Comparison of ENCODE assay signal across 26 cellular contexts in genomic region chr4:24966076-24966475, GRCh38. TPM values are rescaled to one million over a fixed set of nuclear protein-coding genes. Genes with fewer than 3 reads are reported as not detected.
"Had no signal": no experiment of that assay in that cellular context is flagged by ENCODE, and none has a peak within 500 bp of the region (broad histone marks: within the 10 kb centered on the region; RNA-seq: fewer than 3 reads in every experiment).

No MANE protein-coding gene starts in this region.

- H3K36me3 Mint-ChIP-seq: stimulated activated effector memory CD8-positive, alpha-beta T cell treated with anti-CD3 and anti-CD28 coated beads, Interleukin-12 subunit alpha, Interleukin-12 subunit beta, amount 100 ng/mL, for 72 hours; type B pancreatic cell had no signal

- H3K27ac ChIP-seq: lower lobe of right lung, pancreas, prostate gland, skin epidermis, suprapubic skin, thoracic aorta, tibial artery, uterus had no signal

- H3K4me3 ChIP-seq: lower lobe of right lung, pancreas, prostate gland, skin epidermis, suprapubic skin, thoracic aorta, tibial artery, uterus had no signal

- H3K27ac Mint-ChIP-seq: naive thymus-derived CD8-positive, alpha-beta T cell; nephron; stimulated activated effector memory CD8-positive, alpha-beta T cell treated with anti-CD3 and anti-CD28 coated beads, Interleukin-12 subunit alpha, Interleukin-12 subunit beta, amount 100 ng/mL, for 72 hours; stimulated activated naive CD8-positive, alpha-beta T cell treated with anti-CD3 and anti-CD28 coated beads, Interleukin-15, Interleukin-2, amounts not matched to agents 100 ng/mL and 50 ng/mL, for 24 hours; type B pancreatic cell had no signal

- H3K36me3 ChIP-seq: lower lobe of right lung, pancreas, prostate gland, suprapubic skin, thoracic aorta, tibial artery, uterus had no signal

- H3K27me3 Mint-ChIP-seq: stimulated activated naive CD8-positive, alpha-beta T cell treated with anti-CD3 and anti-CD28 coated beads, Interleukin-15, Interleukin-2, amounts not matched to agents 100 ng/mL and 50 ng/mL, for 24 hours; type B pancreatic cell had no signal

- H3K9me3 ChIP-seq: lower lobe of right lung, pancreas, prostate gland, suprapubic skin, thoracic aorta, tibial artery, uterus had no signal

- H3K4me3 Mint-ChIP-seq: naive thymus-derived CD8-positive, alpha-beta T cell; nephron; neural crest cell; stimulated activated effector memory CD8-positive, alpha-beta T cell treated with anti-CD3 and anti-CD28 coated beads, Interleukin-12 subunit alpha, Interleukin-12 subunit beta, amount 100 ng/mL, for 72 hours; stimulated activated naive CD8-positive, alpha-beta T cell treated with anti-CD3 and anti-CD28 coated beads, Interleukin-15, Interleukin-2, amounts not matched to agents 100 ng/mL and 50 ng/mL, for 24 hours; type B pancreatic cell had no signal

- H3K9me3 Mint-ChIP-seq: type B pancreatic cell had no signal

- H3K4me1 ChIP-seq: lower lobe of right lung, pancreas, prostate gland, tibial artery, uterus had no signal

- H3K4me1 Mint-ChIP-seq: naive thymus-derived CD8-positive, alpha-beta T cell; neural crest cell; stimulated activated effector memory CD8-positive, alpha-beta T cell treated with anti-CD3 and anti-CD28 coated beads, Interleukin-12 subunit alpha, Interleukin-12 subunit beta, amount 100 ng/mL, for 72 hours had no signal

- H3K27me3 ChIP-seq: pancreas, suprapubic skin, tibial artery, uterus had no signal

- DNase-seq: hippocampal formation; kidney; left ventricle myocardium superior; lower lobe of right lung; mammary epithelial cell; mesenchymal stem cell; nucleus accumbens; pancreas; posterior cingulate gyrus; retina; right cardiac atrium; stimulated activated CD4-positive, alpha-beta T cell treated with anti-CD3 and anti-CD28 coated beads, Interleukin-12 subunit alpha, Interleukin-12 subunit beta, amount 100 ng/mL, for 4 hours; stimulated activated CD4-positive, alpha-beta T cell treated with anti-CD3 and anti-CD28 coated beads, Interleukin-4, amount 100 ng/mL, for 24 hours; stimulated activated naive CD4-positive, alpha-beta T cell; tibial artery; uterus had no signal

RNA-seq across cellular contexts. Expression of gene CCDC149, which starts 53.2 kb away (rescaled TPM):
- polyA plus RNA-seq: naive thymus-derived CD8-positive, alpha-beta T cell had no signal
